ENCODE assay signal across 8 cellular contexts in the genomic region with DNA sequence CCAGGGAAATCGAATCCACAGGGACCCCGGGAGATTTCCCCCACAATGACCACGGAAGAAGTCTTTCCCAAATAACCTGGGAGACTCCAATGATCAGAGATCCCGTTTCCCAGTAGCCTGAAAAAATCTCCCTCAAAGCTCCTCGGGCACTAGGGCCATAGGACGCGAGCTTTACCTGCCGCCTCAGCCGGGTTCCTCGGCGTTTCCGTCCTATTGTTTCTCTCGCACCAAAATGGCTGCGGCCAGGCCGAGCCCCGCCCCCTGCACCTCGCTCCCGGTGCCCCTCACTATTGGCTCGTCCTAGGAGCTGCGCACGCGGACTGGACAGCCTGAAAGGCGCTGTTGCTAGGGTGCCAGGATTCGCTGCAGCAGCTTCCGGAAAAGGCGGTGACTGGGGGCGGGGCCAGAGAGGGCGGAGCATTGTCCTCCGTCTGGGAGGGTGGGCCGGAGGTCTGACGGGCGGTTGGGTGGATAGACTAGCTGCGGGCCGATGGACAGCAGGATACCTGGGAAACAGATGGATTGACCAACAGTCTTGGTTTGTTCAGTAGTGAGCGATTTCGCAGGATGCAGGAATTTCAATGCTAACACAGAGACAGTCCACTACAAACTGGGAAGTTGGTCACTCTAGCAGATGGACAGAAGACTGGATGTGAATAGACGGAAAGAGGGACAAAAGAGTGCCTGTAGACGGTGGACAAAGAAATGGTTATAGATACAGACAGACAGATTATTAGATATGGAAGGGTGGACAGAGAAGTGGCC. TPM values are rescaled to one million over a fixed set of nuclear protein-coding genes. Genes with fewer than 3 reads are reported as not detected.
DNase-seq lines count a peak whose midpoint lies in the region; ATAC-seq, FAIRE-seq and TF ChIP-seq lines count a peak whose summit lies in the region.

A gene with protein sequence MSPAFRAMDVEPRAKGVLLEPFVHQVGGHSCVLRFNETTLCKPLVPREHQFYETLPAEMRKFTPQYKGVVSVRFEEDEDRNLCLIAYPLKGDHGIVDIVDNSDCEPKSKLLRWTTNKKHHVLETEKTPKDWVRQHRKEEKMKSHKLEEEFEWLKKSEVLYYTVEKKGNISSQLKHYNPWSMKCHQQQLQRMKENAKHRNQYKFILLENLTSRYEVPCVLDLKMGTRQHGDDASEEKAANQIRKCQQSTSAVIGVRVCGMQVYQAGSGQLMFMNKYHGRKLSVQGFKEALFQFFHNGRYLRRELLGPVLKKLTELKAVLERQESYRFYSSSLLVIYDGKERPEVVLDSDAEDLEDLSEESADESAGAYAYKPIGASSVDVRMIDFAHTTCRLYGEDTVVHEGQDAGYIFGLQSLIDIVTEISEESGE (minus strand): TSS at position 240 of the 765 bp plus-strand sequence. CDS start 21,930 bp downstream, outside the sequence.

- peaks cover 2% of the 10 kb centered on the region for H3K9me3 Mint-ChIP-seq in Calu3 (ENCODE audit: low read depth, unreplicated experiment)
- no peaks in the 10 kb centered on the region for H3K9me3 Mint-ChIP-seq in mesothelial cell of epicardium

- H3K4me3 Mint-ChIP-seq in Calu3 (ENCODE audit: low read depth, unreplicated experiment) (peak within 1 kb of the TSS; percentile 92), mesothelial cell of epicardium (peak within 1 kb of the TSS; percentile 97)

- H3K27me3 ChIP-seq in HUES64 (ENCODE audit: insufficient read depth, low read length), result no peaks in the 10 kb centered on the region
- no peaks in the 10 kb centered on the region for H3K27me3 ChIP-seq in OCI-LY1 (ENCODE audit: insufficient read depth, low read length)

- no peaks in the 10 kb centered on the region for H3K9me3 ChIP-seq in HUES64 (ENCODE audit: insufficient read depth, low read depth, low read length)
- no peaks in the 10 kb centered on the region for H3K9me3 ChIP-seq in OCI-LY1 (ENCODE audit: low read length)

- H3K27ac Mint-ChIP-seq in Calu3 (ENCODE audit: unreplicated experiment), result peak within 1 kb of the TSS; percentile 96
- H3K27ac Mint-ChIP-seq in mesothelial cell of epicardium, result peak within 1 kb of the TSS; percentile 100

- peak; percentile 94 for FAIRE-seq in endometrium (lab: Jason Lieb, UNC)

- no peaks in the 10 kb centered on the region for H4K20me1 ChIP-seq in OCI-LY1 (ENCODE audit: insufficient read depth, low read length)

- H3K27me3 Mint-ChIP-seq in Calu3 (ENCODE audit: unreplicated experiment), result no peaks in the 10 kb centered on the region
- H3K27me3 Mint-ChIP-seq in mesothelial cell of epicardium (ENCODE audit: low read depth), result no peaks in the 10 kb centered on the region

- H3K36me3 Mint-ChIP-seq in Calu3 (ENCODE audit: insufficient read depth, unreplicated experiment) (peaks cover 52% of the 10 kb centered on the region), mesothelial cell of epicardium (peaks cover 12% of the 10 kb centered on the region)

- intact Hi-C loops in Calu3 (cut with micrococcal nuclease; ENCODE audit: unreplicated experiment), result no loop called here

- peak within 1 kb of the TSS; percentile 81 for H3K4me2 ChIP-seq in OCI-LY1 (ENCODE audit: low read length)

- ATAC-seq in GM21447 (IDR thresholded peaks at IDR 0.05; ENCODE audit: unreplicated experiment), result peak; percentile 96

- H3K4me3 ChIP-seq in HUES64 (ENCODE audit: low read length), result peak within 1 kb of the TSS; percentile 97
- peak within 1 kb of the TSS; percentile 88 for H3K4me3 ChIP-seq in OCI-LY1 (ENCODE audit: low read depth, low read length, poor library complexity, severe bottlenecking)

- peak within 1 kb of the TSS; percentile 99 for H3K27ac ChIP-seq in HUES64 (ENCODE audit: low read depth, low read length)
- peak within 1 kb of the TSS; percentile 62 for H3K27ac ChIP-seq in OCI-LY1 (ENCODE audit: low read depth, low read length, poor library complexity, severe bottlenecking)

- peak within 1 kb of the TSS; percentile 100 for H3K9ac ChIP-seq in HUES64 (ENCODE audit: low read depth, low read length)
- peak within 1 kb of the TSS; percentile 95 for H3K9ac ChIP-seq in OCI-LY1 (ENCODE audit: low read length)

- TF ChIP-seq CTCF in Calu3 (IDR thresholded peaks at IDR 0.05; ENCODE audit: unreplicated experiment) (no peak), OCI-LY1 (IDR thresholded peaks at IDR 0.05; ENCODE audit: low read length) (no peak), mesothelial cell of epicardium (IDR thresholded peaks at IDR 0.05; ENCODE audit: unreplicated experiment) (no peak)

- peaks cover 47% of the 10 kb centered on the region for H3K79me2 ChIP-seq in OCI-LY1 (ENCODE audit: insufficient read depth, low read length)

- H3F3A ChIP-seq in OCI-LY1 (ENCODE audit: insufficient read depth, low read length), result no peaks in the 10 kb centered on the region

- H3K4me1 ChIP-seq in HUES64 (ENCODE audit: insufficient read depth, low read length) (peaks cover 14% of the 10 kb centered on the region; the same call in 1 of the 2 replicates), OCI-LY1 (ENCODE audit: insufficient read depth, low read length, severe bottlenecking) (peaks cover 21% of the 10 kb centered on the region)

- CTCF ChIA-PET in Calu3 (lab: Charles Lee), result interaction anchor here (0.7 to 1.8 kb wide), 7 partner anchors 10 to 213 kb away, joined by 3 to 9 read pairs (median 3); a partner anchor contains a TSS

- peak within 1 kb of the TSS; percentile 43; the same call in 1 of the 2 replicates for H2AFZ ChIP-seq in OCI-LY1 (ENCODE audit: low read length)

- no peaks in the 10 kb centered on the region for H3K9me2 ChIP-seq in OCI-LY1 (ENCODE audit: low read depth, low read length)

- peak; percentile 98 for DNase-seq in Calu3
- peak; percentile 99 for DNase-seq in activated CD8-positive, alpha-beta memory T cell treated with anti-CD3 and anti-CD28 coated beads, Interleukin-2, amount 50 U/mL, for 4 hours
- peak; percentile 99 for DNase-seq in mesothelial cell of epicardium (ENCODE audit: low spot score in 2 of 2, unreplicated experiment in 2 of 2)
- DNase-seq in stimulated activated CD8-positive, alpha-beta memory T cell treated with anti-CD3 and anti-CD28 coated beads, Interleukin-15, amount 100 ng/mL, for 48 hours (ENCODE audit: low read depth in 2 of 2), result peak; percentile 98

- H3K4me1 Mint-ChIP-seq in Calu3 (ENCODE audit: low read depth, unreplicated experiment), result peaks cover 22% of the 10 kb centered on the region
- peaks cover 37% of the 10 kb centered on the region for H3K4me1 Mint-ChIP-seq in mesothelial cell of epicardium

- peaks cover 27% of the 10 kb centered on the region for H3K36me3 ChIP-seq in HUES64 (ENCODE audit: insufficient read depth, low read length)
- peaks cover 34% of the 10 kb centered on the region for H3K36me3 ChIP-seq in OCI-LY1 (ENCODE audit: insufficient read depth, low read length)

- 6% methylated on average over 38 of the region's 38 CpGs for WGBS in HUES64

- BruUV-seq in Calu3 (replicated peaks; lab: Mats Ljungman, UMichigan), result no TSS peak

RNA-seq across cellular contexts. Expression of the gene that starts here (rescaled TPM):
- total RNA-seq in Calu3 (2022) (87.0 and 105 TPM in 2 replicates), mesothelial cell of epicardium (207 to 212 TPM (median 209 TPM) in 3 replicates)
- polyA plus RNA-seq in HUES64 (2013, experiment 1 of 2), result 87.0 TPM
- 106 TPM for polyA plus RNA-seq in HUES64 (2013, experiment 2 of 2)

Comparison
In these comparisons a context has a peak if more than half of its experiments do, and no peak if none do; other contexts are left out.
1. Peak in every context shown above with its lines: DNase-seq, ATAC-seq, H3K4me3 ChIP-seq and H3K27ac ChIP-seq.